ENCODE assay signal across 10 cellular contexts in genomic region chr17:59561042-59561441, GRCh38. TPM values are rescaled to one million over a fixed set of nuclear protein-coding genes. Genes with fewer than 3 reads are reported as not detected.
DNase-seq lines count a peak whose midpoint lies in the region; ATAC-seq and TF ChIP-seq lines count a peak whose summit lies in the region.
"Had no signal": no experiment of that assay in that cellular context is flagged by ENCODE, and none has a peak within 500 bp of the region (broad histone marks: within the 10 kb centered on the region; RNA-seq: fewer than 3 reads in every experiment).

No MANE protein-coding gene starts in this region.

- H3K4me3 ChIP-seq in HEK293 (ENCODE audit: low read depth, low read length) (no peak overlapping the region), iPS DF 6.9 (ENCODE audit: low read length) (no peak overlapping the region)
- H3K4me3 ChIP-seq: skin epidermis had no signal

- no peaks in the 10 kb centered on the region for H3K9me3 Mint-ChIP-seq in CD4-positive, alpha-beta T cell

- TF ChIP-seq CTCF in CD4-positive, alpha-beta T cell (IDR thresholded peaks at IDR 0.05): peak; percentile 25
- TF ChIP-seq CTCF in HEK293 (tag by site-specific recombination; IDR thresholded peaks at IDR 0.05): no peak

- WGBS in iPS DF 6.9 (ENCODE audit: insufficient coverage, insufficient read length): no CpG with 5 or more reads among the region's 2 CpGs

- intact Hi-C loops in CD4-positive, alpha-beta T cell (cut with DNase I, micrococcal nuclease): loop anchor here in 1 of 2 experiments (5.0 to 10.0 kb wide), 3 partner anchors 406 to 834 kb away; partner anchors contain the start of genes PRR11, SKA2, TRIM37 and USP32

- H3K27ac Mint-ChIP-seq in CD4-positive, alpha-beta T cell: no peak overlapping the region
- H3K27ac Mint-ChIP-seq: activated naive CD8-positive, alpha-beta T cell had no signal

- POLR2A ChIA-PET in CD4-positive, alpha-beta T cell (lab: Charles Lee): no interaction called here
- POLR2A ChIA-PET in HEK293 (lab: Yijun Ruan, JAX): no interaction called here

- H3K4me1 Mint-ChIP-seq in CD4-positive, alpha-beta T cell (ENCODE audit: low read depth): peaks cover 13% of the 10 kb centered on the region

- H3K4me1 ChIP-seq in HEK293 (ENCODE audit: control insufficient read depth, insufficient read depth, low read length) (no peaks in the 10 kb centered on the region), iPS DF 6.9 (ENCODE audit: control insufficient read depth, insufficient read depth, low read length) (no peaks in the 10 kb centered on the region)

- CTCF ChIA-PET in CD4-positive, alpha-beta T cell (lab: Charles Lee): no interaction called here
- CTCF ChIA-PET in HEK293 (lab: Yijun Ruan, JAX): interaction anchor here (0.6 to 4.0 kb wide), 6 partner anchors 10 to 250 kb away, joined by 3 to 39 read pairs (median 4); no protein-coding TSS in a partner anchor

- no peak for ATAC-seq in CD4-positive, alpha-beta T cell (ENCODE audit: poor library complexity)
- no peak for ATAC-seq in esophagus mucosa
- ATAC-seq in HG03439 (IDR thresholded peaks at IDR 0.05; ENCODE audit: unreplicated experiment): no peak
- ATAC-seq in HG03159 (IDR thresholded peaks at IDR 0.05; ENCODE audit: unreplicated experiment): no peak

- H3K36me3 Mint-ChIP-seq in CD4-positive, alpha-beta T cell (ENCODE audit: low read depth): peaks cover 9% of the 10 kb centered on the region
- H3K36me3 Mint-ChIP-seq: activated naive CD8-positive, alpha-beta T cell had no signal

- no peaks in the 10 kb centered on the region for H3K27me3 ChIP-seq in CD4-positive, alpha-beta T cell (ENCODE audit: control insufficient read depth, insufficient read depth, low read length)
- H3K27me3 ChIP-seq in iPS DF 6.9 (ENCODE audit: control insufficient read depth, insufficient read depth, low read length): peaks cover 7% of the 10 kb centered on the region; the same call in 1 of the 2 replicates

- H3K27me3 Mint-ChIP-seq in CD4-positive, alpha-beta T cell: no peaks in the 10 kb centered on the region
- H3K27me3 Mint-ChIP-seq: activated naive CD8-positive, alpha-beta T cell had no signal

- no peak overlapping the region for H3K27ac ChIP-seq in CD4-positive, alpha-beta T cell (ENCODE audit: low read depth, low read length)
- H3K27ac ChIP-seq in HEK293 (ENCODE audit: extremely low read depth, low read depth, low read length) (no peak overlapping the region), iPS DF 6.9 (ENCODE audit: low read length) (no peak overlapping the region)
- H3K27ac ChIP-seq: skin epidermis had no signal

- no peaks in the 10 kb centered on the region for H3K9me3 ChIP-seq in CD4-positive, alpha-beta T cell (ENCODE audit: control insufficient read depth, low read length)
- H3K9me3 ChIP-seq in HEK293 (ENCODE audit: control insufficient read depth, insufficient read depth, low read depth, low read length) (no peaks in the 10 kb centered on the region), iPS DF 6.9 (ENCODE audit: control insufficient read depth, insufficient read depth, low read length) (peaks cover 1% of the 10 kb centered on the region; the same call in 1 of the 2 replicates)

- no peak overlapping the region for H3K4me3 Mint-ChIP-seq in CD4-positive, alpha-beta T cell
- H3K4me3 Mint-ChIP-seq: activated naive CD8-positive, alpha-beta T cell had no signal

- no peak for DNase-seq in CD4-positive, alpha-beta T cell
- DNase-seq in SK-N-DZ (ENCODE audit: low spot score): peak; percentile 24
- DNase-seq in iPS DF 6.9 (ENCODE audit: low read depth, low spot score): peak; percentile 22
- DNase-seq in activated CD4-positive, alpha-beta T cell treated with anti-CD3 and anti-CD28 coated beads for 4 hours: no peak

- H3K36me3 ChIP-seq in HEK293 (ENCODE audit: control insufficient read depth in 2 of 2, insufficient read depth in 1 of 2, low read length in 2 of 2): no peaks in the 10 kb centered on the region
- no peaks in the 10 kb centered on the region for H3K36me3 ChIP-seq in iPS DF 6.9 (ENCODE audit: control insufficient read depth, insufficient read depth, low read length)

TF ChIP-seq in HEK293, 187 proteins besides CTCF, POLR2A, EP300 and RAD21 (continues in another document):
- no peak for TF ChIP-seq ZSCAN18 (tag by site-specific recombination; IDR thresholded peaks at IDR 0.05)
- TF ChIP-seq ZNF585B (tag by site-specific recombination; IDR thresholded peaks at IDR 0.05): no peak
- TF ChIP-seq ZNF654 (tag by site-specific recombination; IDR thresholded peaks at IDR 0.05; ENCODE audit: low read depth): peak; percentile 29
- no peak for TF ChIP-seq ZNF112 (tag by site-specific recombination; IDR thresholded peaks at IDR 0.05)
- no peak for TF ChIP-seq SCRT1 (tag by site-specific recombination; IDR thresholded peaks at IDR 0.05; ENCODE audit: borderline replicate concordance)
- no peak for TF ChIP-seq KLF10 (tag by site-specific recombination; IDR thresholded peaks at IDR 0.05)
- TF ChIP-seq ZNF132 (tag by site-specific recombination; IDR thresholded peaks at IDR 0.05; ENCODE audit: borderline replicate concordance): no peak
- no peak for TF ChIP-seq ZBTB1 (tag by site-specific recombination; IDR thresholded peaks at IDR 0.05)
- no peak for TF ChIP-seq PRDM2 (tag by site-specific recombination; IDR thresholded peaks at IDR 0.05; ENCODE audit: borderline replicate concordance)
- TF ChIP-seq ZBTB17 (tag by site-specific recombination; IDR thresholded peaks at IDR 0.05): peak; percentile 70
- no peak for TF ChIP-seq KLF7 (tag by site-specific recombination; IDR thresholded peaks at IDR 0.05; ENCODE audit: borderline replicate concordance)
- TF ChIP-seq ZNF488 (tag by site-specific recombination; IDR thresholded peaks at IDR 0.05): no peak
- TF ChIP-seq ZNF324 (tag by site-specific recombination; IDR thresholded peaks at IDR 0.05): no peak

RNA-seq across cellular contexts. Expression of gene DHX40, which starts 4.4 kb away (rescaled TPM):
- 10 to 100 TPM; 62.6 to 65.6 TPM for total RNA-seq in CD4-positive, alpha-beta T cell
- polyA plus RNA-seq in SK-N-DZ (2014; cell fraction: cytosol; rRNA removed): 117 and 131 TPM in 2 replicates
- polyA plus RNA-seq in SK-N-DZ (2014; cell fraction: nucleus; rRNA removed): 62.9 and 76.6 TPM in 2 replicates
- 12.7 TPM for total RNA-seq in esophagus mucosa

RNA-seq across cellular contexts. Expression of gene CLTC, which starts 58.7 kb away (rescaled TPM):
- total RNA-seq in CD4-positive, alpha-beta T cell: 10 to 100 TPM; 81.5 to 89.9 TPM
- polyA plus RNA-seq in SK-N-DZ (2014; cell fraction: cytosol; rRNA removed): 200 and 233 TPM in 2 replicates
- 110 and 111 TPM in 2 replicates for polyA plus RNA-seq in SK-N-DZ (2014; cell fraction: nucleus; rRNA removed)
- 142 TPM for total RNA-seq in esophagus mucosa

Comparison
In these comparisons a context has a peak if more than half of its experiments do, and no peak if none do; other contexts are left out.
1. DNase-seq: peak in SK-N-DZ (single experiment) and iPS DF 6.9 (single experiment); none in CD4-positive, alpha-beta T cell (0 of 10) and activated CD4-positive, alpha-beta T cell treated with anti-CD3 and anti-CD28 coated beads for 4 hours (0 of 2).